Comparison of ENCODE assay signal across 18 cellular contexts in genomic region chr2:142561656-142562055, GRCh38.
A peak's percentile ranks its signal among the peaks of the same experiment; 100 is the strongest.
DNase-seq lines count a peak whose midpoint lies in the region; ATAC-seq, FAIRE-seq and TF ChIP-seq lines count a peak whose summit lies in the region.
"Had no signal": no experiment of that assay in that cellular context is flagged by ENCODE, and none has a peak within 500 bp of the region (broad histone marks: within the 10 kb centered on the region; RNA-seq: fewer than 3 reads in every experiment).

No MANE protein-coding gene starts in this region.

- POLR2A ChIA-PET in H1 (lab: Charles Lee; ENCODE audit: partially characterized antibody), result no interaction called here
- POLR2A ChIA-PET in activated CD4-positive, alpha-beta memory T cell treated with anti-CD3 and anti-CD28 coated beads for 36 hours (lab: Charles Lee), result no interaction called here

- no peak for TF ChIP-seq EP300 in H1 (IDR thresholded peaks at IDR 0.05; ENCODE audit: borderline replicate concordance in 1 of 2, low read depth in 2 of 2, low read length in 2 of 2)

- H2AFZ ChIP-seq in H1 (ENCODE audit: low read length), result no peak overlapping the region
- H2AFZ ChIP-seq: GM23338 had no signal

- H2BK120ac ChIP-seq in H1 (replicated peaks; ENCODE audit: low read depth, low read length), result no peak overlapping the region

- H3K9me3 ChIP-seq in H1 (ENCODE audit: insufficient read depth in 2 of 2, low read depth in 1 of 2, low read length in 1 of 2) (no peaks in the 10 kb centered on the region), lower lobe of right lung (no peaks in the 10 kb centered on the region), aorta (ENCODE audit: control insufficient read depth, low read length) (no peaks in the 10 kb centered on the region)

- no peaks in the 10 kb centered on the region for H3K79me2 ChIP-seq in H1 (ENCODE audit: control insufficient read depth in 1 of 2, insufficient read depth in 2 of 2, low read length in 2 of 2)

- H3K4me1 Mint-ChIP-seq in stimulated activated effector memory CD8-positive, alpha-beta T cell treated with anti-CD3 and anti-CD28 coated beads, Interleukin-12 subunit alpha, Interleukin-12 subunit beta, amount 100 ng/mL, for 72 hours, result no peaks in the 10 kb centered on the region
- H3K4me1 Mint-ChIP-seq in activated CD4-positive, alpha-beta memory T cell treated with anti-CD3 and anti-CD28 coated beads for 36 hours (ENCODE audit: low read depth), result no peaks in the 10 kb centered on the region
- H3K4me1 Mint-ChIP-seq: CD4-positive, alpha-beta memory T cell; GM23338 had no signal

- H3K36me3 ChIP-seq in H1 (ENCODE audit: control insufficient read depth in 2 of 4, insufficient read depth in 4 of 4, low read length in 3 of 4) (no peaks in the 10 kb centered on the region), lower lobe of right lung (no peaks in the 10 kb centered on the region), aorta (ENCODE audit: control insufficient read depth in 1 of 2, insufficient read depth in 2 of 2, low read length in 1 of 2) (no peaks in the 10 kb centered on the region), brain microvascular endothelial cell (replicated peaks) (no peaks in the 10 kb centered on the region)

- H3K4me2 ChIP-seq in H1 (ENCODE audit: insufficient read depth in 1 of 2, low read depth in 2 of 2, low read length in 2 of 2), result no peak overlapping the region
- H3K4me2 ChIP-seq: GM23338 had no signal

- no peaks in the 10 kb centered on the region for H3K36me3 Mint-ChIP-seq in stimulated activated effector memory CD8-positive, alpha-beta T cell treated with anti-CD3 and anti-CD28 coated beads, Interleukin-12 subunit alpha, Interleukin-12 subunit beta, amount 100 ng/mL, for 72 hours
- no peaks in the 10 kb centered on the region for H3K36me3 Mint-ChIP-seq in activated CD4-positive, alpha-beta memory T cell treated with anti-CD3 and anti-CD28 coated beads for 36 hours
- H3K36me3 Mint-ChIP-seq: CD4-positive, alpha-beta memory T cell had no signal

- H3K27ac ChIP-seq in H1 (ENCODE audit: low read depth, low read length) (no peak overlapping the region), lower lobe of right lung (no peak overlapping the region), aorta (ENCODE audit: low read depth in 1 of 2, low read length in 2 of 2) (no peak overlapping the region), brain microvascular endothelial cell (no peak overlapping the region)

- no peak overlapping the region for H2BK12ac ChIP-seq in H1 (ENCODE audit: low read depth, low read length)

- no peak overlapping the region for H2AK5ac ChIP-seq in H1 (ENCODE audit: low read depth, low read length)

- no peak overlapping the region for H4K5ac ChIP-seq in H1 (ENCODE audit: insufficient read length, low read depth, low read length)

- H4K20me1 ChIP-seq in H1 (replicated peaks in 1 of 2; ENCODE audit: control insufficient read depth in 1 of 2, insufficient read depth in 2 of 2, low read length in 2 of 2), result no peaks in the 10 kb centered on the region

- H3K4me3 ChIP-seq in H1 (ENCODE audit: extremely low read depth in 1 of 4, insufficient read depth in 2 of 4, low read depth in 3 of 4, low read length in 4 of 4) (no peak overlapping the region), lower lobe of right lung (no peak overlapping the region), aorta (ENCODE audit: low read length in 2 of 2) (no peak overlapping the region), brain microvascular endothelial cell (ENCODE audit: low read depth, low read length) (no peak overlapping the region)
- H3K4me3 ChIP-seq: GM23338 had no signal

- H3K9ac ChIP-seq in H1 (replicated peaks in 1 of 4; ENCODE audit: extremely low read depth in 1 of 4, low read depth in 3 of 4, low read length in 3 of 4), result no peak overlapping the region

- H3K27ac Mint-ChIP-seq in stimulated activated effector memory CD8-positive, alpha-beta T cell treated with anti-CD3 and anti-CD28 coated beads, Interleukin-12 subunit alpha, Interleukin-12 subunit beta, amount 100 ng/mL, for 72 hours, result no peak overlapping the region
- H3K27ac Mint-ChIP-seq in activated CD4-positive, alpha-beta memory T cell treated with anti-CD3 and anti-CD28 coated beads for 36 hours, result no peak overlapping the region
- H3K27ac Mint-ChIP-seq: CD4-positive, alpha-beta memory T cell; GM23338 had no signal

- CTCF ChIA-PET in H1 (lab: Charles Lee; ENCODE audit: partially characterized antibody), result interaction anchor here (0.6 to 1.8 kb wide), 3 partner anchors 14 to 396 kb away, joined by 4 to 6 read pairs (median 5); no protein-coding TSS in a partner anchor
- CTCF ChIA-PET in activated CD4-positive, alpha-beta memory T cell treated with anti-CD3 and anti-CD28 coated beads for 36 hours (lab: Charles Lee), result no interaction called here

- FAIRE-seq in H1 (lab: Jason Lieb, UNC), result no peak
- FAIRE-seq: G401.6, GM12892, H54 had no signal

- no peaks in the 10 kb centered on the region for H3K23me2 ChIP-seq in H1 (ENCODE audit: low read depth, low read length)

- ATAC-seq in lower lobe of right lung, result peak; percentile 12 to 32
- ATAC-seq in stimulated activated effector memory CD8-positive, alpha-beta T cell treated with anti-CD3 and anti-CD28 coated beads, Interleukin-12 subunit alpha, Interleukin-12 subunit beta, amount 100 ng/mL, for 72 hours, result peak; percentile 53
- ATAC-seq in aorta (ENCODE audit: low FRiP score), result peak; percentile 46
- ATAC-seq in HG02970 (IDR thresholded peaks at IDR 0.05; ENCODE audit: low FRiP score, unreplicated experiment), result no peak
- ATAC-seq: GM23338 had no signal

- no peaks in the 10 kb centered on the region for H3K9me3 Mint-ChIP-seq in stimulated activated effector memory CD8-positive, alpha-beta T cell treated with anti-CD3 and anti-CD28 coated beads, Interleukin-12 subunit alpha, Interleukin-12 subunit beta, amount 100 ng/mL, for 72 hours
- peaks cover 4% of the 10 kb centered on the region for H3K9me3 Mint-ChIP-seq in activated CD4-positive, alpha-beta memory T cell treated with anti-CD3 and anti-CD28 coated beads for 36 hours

- intact Hi-C loops in lower lobe of right lung (cut with DNase I), result no loop called here
- intact Hi-C loops in aorta (cut with DNase I), result no loop called here
- intact Hi-C loops in activated CD4-positive, alpha-beta memory T cell treated with anti-CD3 and anti-CD28 coated beads for 36 hours (cut with micrococcal nuclease), result no loop called here

- H3K4ac ChIP-seq in H1 (replicated peaks; ENCODE audit: insufficient read length, low read depth, low read length), result no peak overlapping the region

- no peak for TF ChIP-seq RAD21 in H1 (IDR thresholded peaks at IDR 0.05 in 1 of 2, conservative IDR thresholded peaks at IDR 0.05 in 1 of 2; ENCODE audit: low read depth in 2 of 2, low read length in 2 of 2)

- H3K4me3 Mint-ChIP-seq in stimulated activated effector memory CD8-positive, alpha-beta T cell treated with anti-CD3 and anti-CD28 coated beads, Interleukin-12 subunit alpha, Interleukin-12 subunit beta, amount 100 ng/mL, for 72 hours, result no peak overlapping the region
- H3K4me3 Mint-ChIP-seq in activated CD4-positive, alpha-beta memory T cell treated with anti-CD3 and anti-CD28 coated beads for 36 hours, result no peak overlapping the region
- H3K4me3 Mint-ChIP-seq: CD4-positive, alpha-beta memory T cell; GM23338 had no signal

- no peak overlapping the region for H4K91ac ChIP-seq in H1 (replicated peaks; ENCODE audit: insufficient read length, low read length)

- in situ Hi-C loops in brain microvascular endothelial cell (cut with HindIII; ENCODE audit: low pct_ligation_motif_present, low sequenced_read_pairs), result no loop called here

- no peak for TF ChIP-seq CTCF in H1 (IDR thresholded peaks at IDR 0.05; ENCODE audit: control extremely low read depth in 1 of 3, insufficient read depth in 1 of 3, low read depth in 1 of 3, low read length in 3 of 3)
- TF ChIP-seq CTCF in lower lobe of right lung (IDR thresholded peaks at IDR 0.05), result no peak
- no peak for TF ChIP-seq CTCF in brain microvascular endothelial cell (IDR thresholded peaks at IDR 0.05; ENCODE audit: low read depth, low read length, missing control alignments)

- no peak overlapping the region for H3K56ac ChIP-seq in H1 (replicated peaks; ENCODE audit: insufficient read length, low read depth, low read length)

- H3K27me3 ChIP-seq in H1 (replicated peaks in 1 of 4; ENCODE audit: control insufficient read depth in 3 of 4, extremely low read depth in 1 of 4, insufficient read depth in 3 of 4, low read length in 3 of 4), result no peaks in the 10 kb centered on the region
- no peaks in the 10 kb centered on the region for H3K27me3 ChIP-seq in lower lobe of right lung (ENCODE audit: low read depth)
- no peaks in the 10 kb centered on the region for H3K27me3 ChIP-seq in aorta (ENCODE audit: control insufficient read depth in 1 of 2, insufficient read depth in 2 of 2, low read length in 1 of 2)
- H3K27me3 ChIP-seq in brain microvascular endothelial cell (replicated peaks), result no peaks in the 10 kb centered on the region

- no peak overlapping the region for H3K14ac ChIP-seq in H1 (ENCODE audit: insufficient read length)

- no peaks in the 10 kb centered on the region for H3K27me3 Mint-ChIP-seq in activated CD4-positive, alpha-beta memory T cell treated with anti-CD3 and anti-CD28 coated beads for 36 hours
- H3K27me3 Mint-ChIP-seq: CD4-positive, alpha-beta memory T cell had no signal

- H3K18ac ChIP-seq in H1 (ENCODE audit: extremely low read depth, low read length), result no peak overlapping the region

- no peaks in the 10 kb centered on the region for H3K4me1 ChIP-seq in H1 (replicated peaks in 1 of 4; ENCODE audit: control insufficient read depth in 3 of 4, insufficient read depth in 4 of 4, low read length in 3 of 4)
- H3K4me1 ChIP-seq in lower lobe of right lung, result no peaks in the 10 kb centered on the region
- H3K4me1 ChIP-seq in aorta (ENCODE audit: control insufficient read depth in 1 of 2, insufficient read depth in 2 of 2, low read length in 2 of 2), result no peaks in the 10 kb centered on the region

- H2BK5ac ChIP-seq in H1 (ENCODE audit: low read depth, low read length), result no peak overlapping the region

- H3K23ac ChIP-seq in H1 (ENCODE audit: insufficient read length), result no peak overlapping the region

- H3K79me1 ChIP-seq in H1 (ENCODE audit: low read depth, low read length), result no peaks in the 10 kb centered on the region

- H4K8ac ChIP-seq in H1 (ENCODE audit: extremely low read depth, insufficient read depth, low read length), result peak overlapping the region; percentile 35; the same call in 1 of the 2 replicates

- H2BK15ac ChIP-seq in H1 (ENCODE audit: low read length), result no peak overlapping the region

- TF ChIP-seq POLR2A in H1 (IDR thresholded peaks at IDR 0.05; ENCODE audit: control extremely low read depth in 1 of 2, low read depth in 2 of 2, low read length in 2 of 2), result no peak

- no peak overlapping the region for H2BK20ac ChIP-seq in H1 (ENCODE audit: low read length)

- WGBS in H1 (ENCODE audit: extremely low coverage in 1 of 2, insufficient coverage in 1 of 2, insufficient read length in 1 of 2, insufficient replicate concordance in 2 of 2, low coverage in 1 of 2, low lambda C conversion rate in 2 of 2, missing lambda C conversion rate in 1 of 2), 2 experiments, result 93% methylated on average over 6 of the region's 6 CpGs; no CpG with 5 or more reads in 1 of the 2 experiments
- WGBS in aorta, 2 donors, result 90 to 91% methylated on average over 6 of the region's 6 CpGs

- DNase-seq in H1 (ENCODE audit: low read depth in 1 of 2, low spot score in 2 of 2) (no peak), lower lobe of right lung (peak; percentile 21), aorta (no peak), brain microvascular endothelial cell (no peak), cerebellar cortex (ENCODE audit: low spot score) (no peak)
- no peak for DNase-seq in stimulated activated effector memory CD8-positive, alpha-beta T cell treated with anti-CD3 and anti-CD28 coated beads, Interleukin-12 subunit alpha, Interleukin-12 subunit beta, amount 100 ng/mL, for 72 hours (ENCODE audit: low spot score in 2 of 2)
- DNase-seq in activated CD4-positive, alpha-beta memory T cell treated with anti-CD3 and anti-CD28 coated beads for 36 hours, result no peak
- DNase-seq: Calu3; CD4-positive, alpha-beta memory T cell; COR-L47; DMS153; DND-41; HCEC 1CT had no signal
